Comparison of ENCODE assay signal across 11 cellular contexts in the genomic region with DNA sequence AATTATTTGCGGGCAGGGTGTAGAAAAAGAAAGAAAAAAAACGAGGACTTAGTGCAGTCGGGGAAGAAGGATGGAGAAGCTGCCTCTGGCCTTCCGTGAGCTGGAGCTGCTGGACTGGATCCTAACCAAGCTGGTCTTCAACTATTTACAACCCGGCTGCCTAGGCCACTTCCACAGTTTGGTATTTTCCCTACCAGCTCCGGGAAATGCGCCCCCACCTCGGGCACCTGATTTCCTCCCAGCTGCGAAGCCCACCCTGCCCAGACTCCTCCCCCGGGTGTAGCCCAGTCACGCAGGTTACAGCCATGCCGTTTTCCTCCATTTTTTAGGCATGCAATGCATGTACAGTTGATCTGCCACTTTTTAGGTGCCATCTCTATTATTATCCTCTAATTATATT. TPM values are rescaled to one million over a fixed set of nuclear protein-coding genes. Genes with fewer than 3 reads are reported as not detected.
DNase-seq lines count a peak whose midpoint lies in the region; ATAC-seq and TF ChIP-seq lines count a peak whose summit lies in the region.
"Had no signal": no experiment of that assay in that cellular context is flagged by ENCODE, and none has a peak within 500 bp of the region (broad histone marks: within the 10 kb centered on the region; RNA-seq: fewer than 3 reads in every experiment).

No MANE protein-coding gene starts in this region.

- H3K4me2 ChIP-seq in KMS-11 (peak overlapping the region; percentile 90), mesendoderm (ENCODE audit: low read length) (no peak overlapping the region)

- no peak overlapping the region for H3K23ac ChIP-seq in mesendoderm (ENCODE audit: low read length)

- no peak overlapping the region for H4K8ac ChIP-seq in mesendoderm (ENCODE audit: low read depth, low read length)

- H3K79me2 ChIP-seq in KMS-11 (ENCODE audit: insufficient read depth, low read depth) (peaks cover 94% of the 10 kb centered on the region), mesendoderm (ENCODE audit: control insufficient read depth, insufficient read depth, low read length) (no peaks in the 10 kb centered on the region)

- H2BK120ac ChIP-seq in mesendoderm (ENCODE audit: low read depth, low read length): no peak overlapping the region

- H3K27ac ChIP-seq in KMS-11: peak overlapping the region; percentile 99
- H3K27ac ChIP-seq in mesendoderm (ENCODE audit: low read depth, low read length): no peak overlapping the region
- H3K27ac ChIP-seq in tibial nerve: no peak overlapping the region
- H3K27ac ChIP-seq: VCaP had no signal

- no peaks in the 10 kb centered on the region for H3K36me3 ChIP-seq in KMS-11 (ENCODE audit: insufficient read depth)
- H3K36me3 ChIP-seq in mesendoderm (ENCODE audit: control insufficient read depth, insufficient read depth, low read length): no peaks in the 10 kb centered on the region
- H3K36me3 ChIP-seq in tibial nerve: no peaks in the 10 kb centered on the region

- ATAC-seq in HG03159 (IDR thresholded peaks at IDR 0.05; ENCODE audit: unreplicated experiment): no peak

- WGBS in mesendoderm (ENCODE audit: extremely low coverage, insufficient coverage, low lambda C conversion rate): no CpG with 5 or more reads among the region's 12 CpGs
- 27 to 30% methylated on average over 12 of the region's 12 CpGs for WGBS in tibial nerve, 2 donors

- H3K79me1 ChIP-seq in mesendoderm (ENCODE audit: low read length): no peaks in the 10 kb centered on the region

- H3K9ac ChIP-seq in KMS-11: peak overlapping the region; percentile 84; the same call in 1 of the 2 replicates
- no peak overlapping the region for H3K9ac ChIP-seq in mesendoderm (ENCODE audit: low read length)

- H3K18ac ChIP-seq in mesendoderm (ENCODE audit: low read length): no peak overlapping the region

- TF ChIP-seq CTCF in KMS-11 (conservative IDR thresholded peaks at IDR 0.05; ENCODE audit: low read depth, low read length) (no peak), tibial nerve (IDR thresholded peaks at IDR 0.05) (no peak)

- H2AFZ ChIP-seq in KMS-11 (ENCODE audit: low read depth): no peak overlapping the region

- H2BK5ac ChIP-seq in mesendoderm (ENCODE audit: low read length): no peak overlapping the region

- H4K5ac ChIP-seq in mesendoderm (ENCODE audit: low read length): no peak overlapping the region

- H3K4ac ChIP-seq in mesendoderm (ENCODE audit: low read depth, low read length): no peak overlapping the region

- no peak overlapping the region for H3K4me3 ChIP-seq in KMS-11 (IDR thresholded peaks at IDR 0.05; ENCODE audit: insufficient read depth, low read depth, low read length)
- H3K4me3 ChIP-seq in mesendoderm (ENCODE audit: low read length): no peak overlapping the region
- H3K4me3 ChIP-seq in tibial nerve: peak overlapping the region in 1 of 4 donors; percentile 9

- no peak overlapping the region for H2AK5ac ChIP-seq in mesendoderm (ENCODE audit: low read length)

- peak; percentile 5 for DNase-seq in AG08396 (ENCODE audit: low spot score)
- DNase-seq in activated naive CD4-positive, alpha-beta T cell treated with anti-CD3 and anti-CD28 coated beads, Interleukin-2, amount 50 U/mL, for 16 hours: peak; percentile 23
- peak; percentile 85 for DNase-seq in mesendoderm
- no peak for DNase-seq in OCI-M2 (lab: John Stamatoyannopoulos, UW; ENCODE audit: unreplicated experiment)
- no peak for DNase-seq in NCI-H2029 (lab: John Stamatoyannopoulos, UW)
- no peak for DNase-seq in tibial nerve (ENCODE audit: low spot score in 2 of 2)
- DNase-seq: DMS79 had no signal

- H2BK15ac ChIP-seq in mesendoderm (replicated peaks; ENCODE audit: low read depth): no peak overlapping the region

- H3K56ac ChIP-seq in mesendoderm (ENCODE audit: low read length): no peak overlapping the region

- H4K20me1 ChIP-seq in KMS-11 (ENCODE audit: insufficient read depth): no peaks in the 10 kb centered on the region

- TF ChIP-seq EP300 in tibial nerve (IDR thresholded peaks at IDR 0.05): no peak

- TF ChIP-seq POLR2A in tibial nerve (IDR thresholded peaks at IDR 0.05): no peak

- H3K4me1 ChIP-seq in KMS-11 (ENCODE audit: low read depth, poor library complexity, severe bottlenecking) (peaks cover 87% of the 10 kb centered on the region), mesendoderm (ENCODE audit: control insufficient read depth, low read depth, low read length) (no peaks in the 10 kb centered on the region), tibial nerve (no peaks in the 10 kb centered on the region)

- H3K9me3 ChIP-seq in tibial nerve: no peaks in the 10 kb centered on the region

- H3K27me3 ChIP-seq in KMS-11 (ENCODE audit: insufficient read depth, low read depth) (no peaks in the 10 kb centered on the region), mesendoderm (ENCODE audit: insufficient read depth, low read length, poor library complexity) (no peaks in the 10 kb centered on the region), tibial nerve (no peaks in the 10 kb centered on the region)

RNA-seq across cellular contexts. Expression of a gene that starts 21.2 kb away (rescaled TPM):
- 0.01 TPM for polyA plus RNA-seq in mesendoderm (2013, experiment 1 of 2)
- polyA plus RNA-seq in mesendoderm (2013, experiment 2 of 2): not detected
- under 1 TPM; 0.22 to 0.98 (median 0.57) TPM for total RNA-seq in tibial nerve
- total RNA-seq: glomerular endothelial cell had no signal

Comparison
In these comparisons a context has a peak if more than half of its experiments do, and no peak if none do; other contexts are left out.
1. DNase-seq: peak in AG08396 (single experiment), activated naive CD4-positive, alpha-beta T cell treated with anti-CD3 and anti-CD28 coated beads, Interleukin-2, amount 50 U/mL, for 16 hours (single experiment) and mesendoderm (single experiment); none in OCI-M2 (single experiment), NCI-H2029 (single experiment) and tibial nerve (0 of 2).